Comparison of ENCODE assay signal across 35 cellular contexts in genomic region chr17:37769050-37769449, GRCh38.
"Had no signal": no experiment of that assay in that cellular context is flagged by ENCODE, and none has a peak within 500 bp of the region (broad histone marks: within the 10 kb centered on the region; RNA-seq: fewer than 3 reads in every experiment).

No MANE protein-coding gene starts in this region.

- H3K4me3 Mint-ChIP-seq: activated CD4-positive, alpha-beta T cell treated with anti-CD3 and anti-CD28 coated beads for 36 hours; activated CD4-positive, alpha-beta T cell treated with anti-CD3 and anti-CD28 coated beads, Interleukin-2, amount 10 ng/mL, durations not matched to agents 7 days and 5 days; activated naive CD4-positive, alpha-beta T cell treated with anti-CD3 and anti-CD28 coated beads, Interleukin-2, amount 10 ng/mL, durations not matched to agents 7 days and 5 days; activated naive CD8-positive, alpha-beta T cell; activated naive CD8-positive, alpha-beta T cell treated with anti-CD3 and anti-CD28 coated beads, Interleukin-2, amount 50 U/mL, for 24 hours; activated T-cell treated with anti-CD3 and anti-CD28 coated beads, Interleukin-2, amount 50 U/mL, for 4 hours; activated T-helper 1 cell treated with anti-CD3 and anti-CD28 coated beads, Interleukin-12 subunit alpha, Interleukin-12 subunit beta, Interleukin-2, Interleukin-4 antibody, amounts not matched to agents 30 ng/mL and 10 ng/mL and 1 ng/mL, durations not matched to agents 14 hours and 24 hours and 36 hours had no signal

- H3K36me3 ChIP-seq: brain microvascular endothelial cell, MG63, Peyer's patch had no signal

- H3K36me3 Mint-ChIP-seq: activated naive CD8-positive, alpha-beta T cell had no signal

- H3K27ac ChIP-seq: brain microvascular endothelial cell, Peyer's patch, RWPE1 had no signal

- H3K9me3 Mint-ChIP-seq: activated naive CD4-positive, alpha-beta T cell treated with anti-CD3 and anti-CD28 coated beads, Interleukin-2, amount 10 ng/mL, durations not matched to agents 7 days and 5 days; activated naive CD8-positive, alpha-beta T cell treated with anti-CD3 and anti-CD28 coated beads, Interleukin-2, amount 50 U/mL, for 24 hours; activated T-cell treated with anti-CD3 and anti-CD28 coated beads, Interleukin-2, amount 50 U/mL, for 4 hours; activated T-helper 1 cell treated with anti-CD3 and anti-CD28 coated beads, Interleukin-12 subunit alpha, Interleukin-12 subunit beta, Interleukin-2, Interleukin-4 antibody, amounts not matched to agents 30 ng/mL and 10 ng/mL and 1 ng/mL, durations not matched to agents 14 hours and 24 hours and 36 hours had no signal

- H3K27ac Mint-ChIP-seq: activated CD4-positive, alpha-beta T cell treated with anti-CD3 and anti-CD28 coated beads for 36 hours; activated CD4-positive, alpha-beta T cell treated with anti-CD3 and anti-CD28 coated beads, Interleukin-2, amount 10 ng/mL, durations not matched to agents 7 days and 5 days; activated naive CD4-positive, alpha-beta T cell treated with anti-CD3 and anti-CD28 coated beads, Interleukin-2, amount 10 ng/mL, durations not matched to agents 7 days and 5 days; activated naive CD8-positive, alpha-beta T cell; activated T-helper 1 cell treated with anti-CD3 and anti-CD28 coated beads, Interleukin-12 subunit alpha, Interleukin-12 subunit beta, Interleukin-2, Interleukin-4 antibody, amounts not matched to agents 30 ng/mL and 10 ng/mL and 1 ng/mL, durations not matched to agents 14 hours and 24 hours and 36 hours had no signal

- H3K9me3 ChIP-seq: MG63, Peyer's patch had no signal

- H3K27me3 ChIP-seq: brain microvascular endothelial cell, MG63, Peyer's patch had no signal

- H3K4me3 ChIP-seq: MG63, Peyer's patch had no signal

- ATAC-seq: activated CD4-positive, alpha-beta T cell treated with anti-CD3 and anti-CD28 coated beads for 36 hours; activated CD4-positive, CD25-positive, alpha-beta regulatory T cell treated with anti-CD3 and anti-CD28 coated beads, Interleukin-2, amount 50 U/mL, for 24 hours; activated naive CD8-positive, alpha-beta T cell treated with anti-CD3 and anti-CD28 coated beads, Interleukin-2, amount 50 U/mL, for 24 hours; activated T-cell treated with anti-CD3 and anti-CD28 coated beads, Interleukin-2, amount 50 U/mL, for 4 hours; PC-3; Right ventricle myocardium inferior had no signal

- H3K4me1 ChIP-seq: Peyer's patch had no signal

- DNase-seq: activated CD4-positive, alpha-beta T cell treated with anti-CD3 and anti-CD28 coated beads for 36 hours; activated CD4-positive, alpha-beta T cell treated with anti-CD3 and anti-CD28 coated beads, Interleukin-2, amount 10 ng/mL, durations not matched to agents 7 days and 5 days; activated CD4-positive, alpha-beta T cell treated with anti-CD3 and anti-CD28 coated beads, Interleukin-2, amount 50 U/mL, for 48 hours; activated CD8-positive, alpha-beta memory T cell treated with anti-CD3 and anti-CD28 coated beads, Interleukin-2, amount 50 U/mL, for 4 hours; activated effector memory CD4-positive, alpha-beta T cell treated with Interleukin-2 at 50 U/mL for 16 hours; activated naive CD4-positive, alpha-beta T cell treated with anti-CD3 and anti-CD28 coated beads, Interleukin-2, amount 10 ng/mL, durations not matched to agents 7 days and 5 days; activated naive CD8-positive, alpha-beta T cell treated with anti-CD3 and anti-CD28 coated beads, Interleukin-2, amount 50 U/mL, for 24 hours; activated T-cell treated with anti-CD3 and anti-CD28 coated beads for 4 hours; activated T-cell treated with anti-CD3 and anti-CD28 coated beads, Interleukin-2, amount 50 U/mL, for 4 hours; anterior cingulate cortex; brain microvascular endothelial cell; central memory CD4-positive, alpha-beta T cell; Kasumi-1; MG63; NCI-H1048; NCI-H1105 treated with DMSO at 0.1 percent for 48 hours; NCI-H1436; NCI-H1694; NCI-H1930; NCI-H2081 treated with DMSO at 0.1 percent for 48 hours; NCI-H226; NCI-H446 treated with DMSO at 0.1 percent for 48 hours; NCI-H524; NCI-H69; NCI-H82; PC-3; Peyer's patch; SIG-M5; SW 1271; T1000 had no signal
